ENCODE assay signal across 5 cellular contexts in genomic region chr7:75518842-75519241, GRCh38. TPM values are rescaled to one million over a fixed set of nuclear protein-coding genes. Genes with fewer than 3 reads are reported as not detected.
"Had no signal": no experiment of that assay in that cellular context is flagged by ENCODE, and none has a peak within 500 bp of the region (broad histone marks: within the 10 kb centered on the region; RNA-seq: fewer than 3 reads in every experiment).

No MANE protein-coding gene starts in this region.

RNA-seq across cellular contexts. Expression of gene SPDYE5, which starts 26.7 kb away (rescaled TPM):
- total RNA-seq: GM23338, H1, H9, HT-29, IMR-90 had no signal
